In genomic region chr19:5484398-5485285, GRCh38 we compare ENCODE assay signal across 3 cellular contexts.
A peak's percentile ranks its signal among the peaks of the same experiment; 100 is the strongest.
TF ChIP-seq lines count a peak whose summit lies in the region.

No MANE protein-coding gene starts in this region.

TF ChIP-seq in IMR-90, 13 proteins besides CTCF, POLR2A, EP300 and RAD21:
- TF ChIP-seq MAZ (IDR thresholded peaks at IDR 0.05; ENCODE audit: borderline replicate concordance, low read depth, low read length) (peak; percentile 39; the same call in 1 of the 2 replicates), SMC3 (IDR thresholded peaks at IDR 0.05; ENCODE audit: low read depth, low read length) (no peak)

TF ChIP-seq in SK-N-SH treated with all-trans-retinoic acid at 6 μM for 48 hours, 23 proteins besides CTCF, POLR2A, EP300 and RAD21:
- TF ChIP-seq TSHZ2 (CRISPR knock-in tag; IDR thresholded peaks at IDR 0.05) (no peak), CSRNP3 (CRISPR knock-in tag; IDR thresholded peaks at IDR 0.05) (no peak), GLIS3 (CRISPR knock-in tag; IDR thresholded peaks at IDR 0.05) (no peak), SNAI2 (CRISPR knock-in tag; IDR thresholded peaks at IDR 0.05) (no peak), OSR1 (CRISPR knock-in tag; IDR thresholded peaks at IDR 0.05) (no peak), ZFP3 (CRISPR knock-in tag; IDR thresholded peaks at IDR 0.05) (no peak), ESRRG (CRISPR knock-in tag; IDR thresholded peaks at IDR 0.05) (no peak), PATZ1 (CRISPR knock-in tag; IDR thresholded peaks at IDR 0.05; ENCODE audit: borderline replicate concordance) (no peak), CSDC2 (CRISPR knock-in tag; IDR thresholded peaks at IDR 0.05) (no peak), CREB5 (CRISPR knock-in tag; IDR thresholded peaks at IDR 0.05; ENCODE audit: low read depth) (no peak), ISL1 (CRISPR knock-in tag; IDR thresholded peaks at IDR 0.05) (no peak), ZFP30 (CRISPR knock-in tag; IDR thresholded peaks at IDR 0.05) (no peak), ZC3H10 (CRISPR knock-in tag; IDR thresholded peaks at IDR 0.05) (no peak), ARNTL (CRISPR knock-in tag; IDR thresholded peaks at IDR 0.05; ENCODE audit: borderline replicate concordance, low read depth) (no peak), BACH2 (CRISPR knock-in tag; IDR thresholded peaks at IDR 0.05; ENCODE audit: borderline replicate concordance) (no peak), ZNF70 (CRISPR knock-in tag; IDR thresholded peaks at IDR 0.05) (no peak), PPARA (CRISPR knock-in tag; IDR thresholded peaks at IDR 0.05; ENCODE audit: borderline replicate concordance) (no peak), TCF4 (CRISPR knock-in tag; IDR thresholded peaks at IDR 0.05; ENCODE audit: borderline replicate concordance) (no peak)
- TF ChIP-seq, protein P1, sequence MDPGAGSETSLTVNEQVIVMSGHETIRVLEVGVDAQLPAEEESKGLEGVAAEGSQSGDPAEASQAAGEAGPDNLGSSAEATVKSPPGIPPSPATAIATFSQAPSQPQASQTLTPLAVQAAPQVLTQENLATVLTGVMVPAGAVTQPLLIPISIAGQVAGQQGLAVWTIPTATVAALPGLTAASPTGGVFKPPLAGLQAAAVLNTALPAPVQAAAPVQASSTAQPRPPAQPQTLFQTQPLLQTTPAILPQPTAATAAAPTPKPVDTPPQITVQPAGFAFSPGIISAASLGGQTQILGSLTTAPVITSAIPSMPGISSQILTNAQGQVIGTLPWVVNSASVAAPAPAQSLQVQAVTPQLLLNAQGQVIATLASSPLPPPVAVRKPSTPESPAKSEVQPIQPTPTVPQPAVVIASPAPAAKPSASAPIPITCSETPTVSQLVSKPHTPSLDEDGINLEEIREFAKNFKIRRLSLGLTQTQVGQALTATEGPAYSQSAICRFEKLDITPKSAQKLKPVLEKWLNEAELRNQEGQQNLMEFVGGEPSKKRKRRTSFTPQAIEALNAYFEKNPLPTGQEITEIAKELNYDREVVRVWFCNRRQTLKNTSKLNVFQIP (CRISPR knock-in tag; IDR thresholded peaks at IDR 0.05; ENCODE audit: borderline replicate concordance, low read depth): no peak

TF ChIP-seq in HepG2, 621 proteins besides CTCF, POLR2A, EP300 and RAD21 (continues in another document):
- TF ChIP-seq NONO (IDR thresholded peaks at IDR 0.05) (no peak), NONO (CRISPR knock-in tag; conservative IDR thresholded peaks at IDR 0.05) (peak; percentile 79), JUND (CRISPR knock-in tag; IDR thresholded peaks at IDR 0.05) (no peak), ZNF143 (CRISPR knock-in tag; IDR thresholded peaks at IDR 0.05) (no peak), FOXA1 (IDR thresholded peaks at IDR 0.05) (no peak), FOXA1 (CRISPR knock-in tag; IDR thresholded peaks at IDR 0.05) (peak; percentile 69), ZNF280B (CRISPR knock-in tag; IDR thresholded peaks at IDR 0.05; ENCODE audit: borderline replicate concordance) (0 out of 2 replicates have a peak, but pooled peaks have one; percentile 62), ZNF317 (CRISPR knock-in tag; IDR thresholded peaks at IDR 0.05) (no peak), RERE (CRISPR knock-in tag; IDR thresholded peaks at IDR 0.05; ENCODE audit: low read depth) (no peak), SOX13 (IDR thresholded peaks at IDR 0.05) (no peak), SOX13 (CRISPR knock-in tag; conservative IDR thresholded peaks at IDR 0.05 in 1 of 2, IDR thresholded peaks at IDR 0.05 in 1 of 2) (0 out of 4 replicates have a peak, but pooled peaks of 1 of the 2 experiments have one; percentile 24), SIX4 (CRISPR knock-in tag; IDR thresholded peaks at IDR 0.05) (no peak), ZNF280D (CRISPR knock-in tag; IDR thresholded peaks at IDR 0.05) (peak; percentile 30; the same call in 1 of the 2 replicates), BRD4 (CRISPR knock-in tag; IDR thresholded peaks at IDR 0.05) (no peak), MLX (CRISPR knock-in tag; IDR thresholded peaks at IDR 0.05) (no peak), ELF4 (CRISPR knock-in tag; IDR thresholded peaks at IDR 0.05; ENCODE audit: borderline replicate concordance) (no peak), HNF4G (IDR thresholded peaks at IDR 0.05; ENCODE audit: borderline replicate concordance, low read depth, low read length) (peak; percentile 78), HNF4G (CRISPR knock-in tag; IDR thresholded peaks at IDR 0.05; ENCODE audit: borderline replicate concordance, low read depth) (no peak), ZNF329 (CRISPR knock-in tag; IDR thresholded peaks at IDR 0.05; ENCODE audit: low read depth) (peak; percentile 96), HDAC6 (IDR thresholded peaks at IDR 0.05; ENCODE audit: low read depth, low read length) (no peak), FOSL2 (CRISPR knock-in tag; IDR thresholded peaks at IDR 0.05) (peak; percentile 39; the same call in 1 of the 2 replicates), KLF15 (CRISPR knock-in tag; IDR thresholded peaks at IDR 0.05; ENCODE audit: borderline replicate concordance) (no peak), NFATC3 (CRISPR knock-in tag; IDR thresholded peaks at IDR 0.05) (no peak), RFX1 (IDR thresholded peaks at IDR 0.05) (no peak), RXRA (CRISPR knock-in tag; IDR thresholded peaks at IDR 0.05) (peak; percentile 78), SKIL (CRISPR knock-in tag; IDR thresholded peaks at IDR 0.05; ENCODE audit: borderline replicate concordance) (no peak), ZNF704 (CRISPR knock-in tag; IDR thresholded peaks at IDR 0.05; ENCODE audit: borderline replicate concordance) (no peak), EEA1 (CRISPR knock-in tag; IDR thresholded peaks at IDR 0.05; ENCODE audit: borderline replicate concordance) (no peak), ZNF253 (CRISPR knock-in tag; IDR thresholded peaks at IDR 0.05; ENCODE audit: borderline replicate concordance) (no peak), ZNF251 (CRISPR knock-in tag; IDR thresholded peaks at IDR 0.05) (no peak), ZNF34 (CRISPR knock-in tag; IDR thresholded peaks at IDR 0.05; ENCODE audit: borderline replicate concordance) (no peak), ZNF883 (CRISPR knock-in tag; IDR thresholded peaks at IDR 0.05; ENCODE audit: not compliant biosample characterization) (peak; percentile 53), HCFC1 (IDR thresholded peaks at IDR 0.05; ENCODE audit: low read depth, low read length) (no peak), HNF4A (CRISPR knock-in tag; IDR thresholded peaks at IDR 0.05) (peak; percentile 91), ZNF333 (CRISPR knock-in tag; IDR thresholded peaks at IDR 0.05; ENCODE audit: borderline replicate concordance) (no peak), ATAD3A (CRISPR knock-in tag; IDR thresholded peaks at IDR 0.05) (no peak), MAZ (IDR thresholded peaks at IDR 0.05; ENCODE audit: borderline replicate concordance, low read depth, low read length) (no peak), MAZ (CRISPR knock-in tag; IDR thresholded peaks at IDR 0.05; ENCODE audit: low read depth) (peak; percentile 39; the same call in 1 of the 2 replicates)
- TF ChIP-seq, protein P2, sequence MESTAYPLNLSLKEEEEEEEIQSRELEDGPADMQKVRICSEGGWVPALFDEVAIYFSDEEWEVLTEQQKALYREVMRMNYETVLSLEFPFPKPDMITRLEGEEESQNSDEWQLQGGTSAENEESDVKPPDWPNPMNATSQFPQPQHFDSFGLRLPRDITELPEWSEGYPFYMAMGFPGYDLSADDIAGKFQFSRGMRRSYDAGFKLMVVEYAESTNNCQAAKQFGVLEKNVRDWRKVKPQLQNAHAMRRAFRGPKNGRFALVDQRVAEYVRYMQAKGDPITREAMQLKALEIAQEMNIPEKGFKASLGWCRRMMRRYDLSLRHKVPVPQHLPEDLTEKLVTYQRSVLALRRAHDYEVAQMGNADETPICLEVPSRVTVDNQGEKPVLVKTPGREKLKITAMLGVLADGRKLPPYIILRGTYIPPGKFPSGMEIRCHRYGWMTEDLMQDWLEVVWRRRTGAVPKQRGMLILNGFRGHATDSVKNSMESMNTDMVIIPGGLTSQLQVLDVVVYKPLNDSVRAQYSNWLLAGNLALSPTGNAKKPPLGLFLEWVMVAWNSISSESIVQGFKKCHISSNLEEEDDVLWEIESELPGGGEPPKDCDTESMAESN (CRISPR knock-in tag; conservative IDR thresholded peaks at IDR 0.05): no peak
